In genomic region chr5:4204616-4205151, GRCh38 we compare ENCODE assay signal across 19 cellular contexts.
DNase-seq lines count a peak whose midpoint lies in the region; ATAC-seq, FAIRE-seq and TF ChIP-seq lines count a peak whose summit lies in the region.
"Had no signal": no experiment of that assay in that cellular context is flagged by ENCODE, and none has a peak within 500 bp of the region (broad histone marks: within the 10 kb centered on the region; RNA-seq: fewer than 3 reads in every experiment).

No MANE protein-coding gene starts in this region.

- BruUV-seq in GM12878 (replicated peaks; lab: Mats Ljungman, UMichigan), result no TSS peak
- BruUV-seq in OCI-LY7 (replicated peaks; lab: Mats Ljungman, UMichigan), result no TSS peak

- TF ChIP-seq RAD21 in GM12878 (IDR thresholded peaks at IDR 0.05; ENCODE audit: insufficient read depth, low read depth, low read length), result no peak

- no peak for TF ChIP-seq EP300 in GM12878 (IDR thresholded peaks at IDR 0.05; ENCODE audit: borderline replicate concordance in 1 of 2, control insufficient read depth in 1 of 2, low read depth in 2 of 2, low read length in 2 of 2)

- no peak overlapping the region for H3K4me3 Mint-ChIP-seq in osteocyte (ENCODE audit: unreplicated experiment)
- H3K4me3 Mint-ChIP-seq in immature natural killer cell, result no peak overlapping the region
- H3K4me3 Mint-ChIP-seq: CD8-positive, alpha-beta T cell had no signal

- CTCF ChIA-PET in GM12878 (lab: Yijun Ruan, JAX), result no interaction called here
- CTCF ChIA-PET in OCI-LY7 (lab: Charles Lee; ENCODE audit: unreplicated experiment), result no interaction called here

- POLR2A ChIA-PET in GM12878 (lab: Charles Lee), result no interaction called here
- POLR2A ChIA-PET in OCI-LY7 (lab: Charles Lee), result no interaction called here

- no peak for TF ChIP-seq POLR2A in GM12878 (IDR thresholded peaks at IDR 0.05; ENCODE audit: low read depth, low read length)

- no peak overlapping the region for H3K27ac Mint-ChIP-seq in osteocyte (ENCODE audit: unreplicated experiment)
- no peak overlapping the region for H3K27ac Mint-ChIP-seq in immature natural killer cell
- H3K27ac Mint-ChIP-seq: CD8-positive, alpha-beta T cell had no signal

- H3K27me3 ChIP-seq in right cardiac atrium (ENCODE audit: control insufficient read depth, insufficient read depth) (no peaks in the 10 kb centered on the region), GM12878 (replicated peaks in 1 of 2; ENCODE audit: control insufficient read depth in 2 of 2, insufficient read depth in 2 of 2, low read length in 1 of 2) (no peaks in the 10 kb centered on the region)
- H3K27me3 ChIP-seq: BE2C had no signal

- H3K4me2 ChIP-seq in GM12878 (ENCODE audit: control insufficient read depth, insufficient read depth) (no peak overlapping the region), OCI-LY7 (ENCODE audit: low read length) (no peak overlapping the region)

- H3K27ac ChIP-seq in right cardiac atrium (ENCODE audit: low read length) (no peak overlapping the region), GM12878 (ENCODE audit: control insufficient read depth, insufficient read depth) (no peak overlapping the region), OCI-LY7 (ENCODE audit: low read depth, low read length, poor library complexity, severe bottlenecking) (no peak overlapping the region)

- in situ Hi-C loops in GM12878 (cut with MboI), result no loop called here

- RAD21 ChIA-PET in GM12878 (lab: Charles Lee; ENCODE audit: unreplicated experiment), result no interaction called here

- no peak overlapping the region for H2AFZ ChIP-seq in GM12878 (ENCODE audit: control insufficient read depth, low read depth, low read length)
- no peak overlapping the region for H2AFZ ChIP-seq in OCI-LY7 (ENCODE audit: low read length)

- no peak overlapping the region for H3K4me3 ChIP-seq in right cardiac atrium (ENCODE audit: low read length)
- no peak overlapping the region for H3K4me3 ChIP-seq in GM12878
- H3K4me3 ChIP-seq in OCI-LY7 (ENCODE audit: low read depth, low read length, poor library complexity, severe bottlenecking), result no peak overlapping the region

- H3K4me1 ChIP-seq in right cardiac atrium (ENCODE audit: control insufficient read depth, insufficient read depth, low read length) (no peaks in the 10 kb centered on the region), GM12878 (ENCODE audit: control insufficient read depth, insufficient read depth, low read length) (no peaks in the 10 kb centered on the region), OCI-LY7 (ENCODE audit: insufficient read depth, low read length, poor library complexity, severe bottlenecking) (no peaks in the 10 kb centered on the region)
- H3K4me1 ChIP-seq: BE2C had no signal

- no peaks in the 10 kb centered on the region for H3K9me2 ChIP-seq in OCI-LY7 (ENCODE audit: insufficient read depth, low read length)

- 49% methylated on average over 5 of the region's 5 CpGs for WGBS in right cardiac atrium
- 34% methylated on average over 5 of the region's 5 CpGs for WGBS in GM12878 (ENCODE audit: insufficient coverage, insufficient replicate concordance, low lambda C conversion rate, missing lambda C conversion rate)

- H3K4me1 Mint-ChIP-seq in osteocyte (ENCODE audit: unreplicated experiment) (no peaks in the 10 kb centered on the region), immature natural killer cell (no peaks in the 10 kb centered on the region)

- intact Hi-C loops in Right ventricle myocardium superior (cut with DNase I), result no loop called here
- intact Hi-C loops in right cardiac atrium (cut with DNase I), result no loop called here
- intact Hi-C loops in GM12878 (cut with micrococcal nuclease; ENCODE audit: unreplicated experiment), result no loop called here
- intact Hi-C loops in OCI-LY7 (cut with micrococcal nuclease; ENCODE audit: unreplicated experiment), result no loop called here

- TF ChIP-seq CTCF in GM12878 (IDR thresholded peaks at IDR 0.05 in 2 of 3, conservative IDR thresholded peaks at IDR 0.05 in 1 of 3; ENCODE audit: control insufficient read depth in 2 of 3, extremely low read depth in 1 of 3, insufficient read depth in 1 of 3, low read depth in 3 of 3, low read length in 3 of 3) (no peak), osteocyte (IDR thresholded peaks at IDR 0.05) (no peak), OCI-LY7 (conservative IDR thresholded peaks at IDR 0.05; ENCODE audit: low read length) (no peak)

- H3K79me2 ChIP-seq in GM12878 (ENCODE audit: control insufficient read depth, insufficient read depth, low read length) (no peaks in the 10 kb centered on the region), OCI-LY7 (ENCODE audit: insufficient read depth, low read depth, low read length) (no peaks in the 10 kb centered on the region)

- peak; percentile 31 for FAIRE-seq in GM12878 (lab: Jason Lieb, UNC)

- H4K20me1 ChIP-seq in GM12878 (ENCODE audit: control insufficient read depth, insufficient read depth) (no peaks in the 10 kb centered on the region), OCI-LY7 (ENCODE audit: insufficient read depth, low read length) (no peaks in the 10 kb centered on the region)

- SMC1A ChIA-PET in GM12878 (lab: Charles Lee; ENCODE audit: uncharacterized antibody, unreplicated experiment), result no interaction called here

- H3K27me3 Mint-ChIP-seq in osteocyte (ENCODE audit: unreplicated experiment) (no peaks in the 10 kb centered on the region), immature natural killer cell (ENCODE audit: low read depth in 3 of 3) (peaks cover 0 to 4% (median 0%) of the 10 kb centered on the region in 3 donors)

- H3K9me3 Mint-ChIP-seq in osteocyte (ENCODE audit: unreplicated experiment), result peaks cover 22% of the 10 kb centered on the region
- H3K9me3 Mint-ChIP-seq in immature natural killer cell, result peaks cover 0 to 8% (median 0%) of the 10 kb centered on the region in 6 donors

- H3K36me3 Mint-ChIP-seq in osteocyte (ENCODE audit: unreplicated experiment) (no peaks in the 10 kb centered on the region), immature natural killer cell (no peaks in the 10 kb centered on the region)
- H3K36me3 Mint-ChIP-seq: CD8-positive, alpha-beta T cell had no signal

- no peak overlapping the region for H3K9ac ChIP-seq in GM12878 (ENCODE audit: control insufficient read depth, insufficient read depth, low read length)

- ATAC-seq in Right ventricle myocardium superior (ENCODE audit: poor library complexity), result peak; percentile 34
- no peak for ATAC-seq in right cardiac atrium
- ATAC-seq in GM12878, result no peak
- no peak for ATAC-seq in HG03108 (IDR thresholded peaks at IDR 0.05; ENCODE audit: unreplicated experiment)
- ATAC-seq: CD8-positive, alpha-beta T cell; Panc1; SK-N-SH treated with all-trans-retinoic acid at 6 μM for 48 hours had no signal

- H3K9me3 ChIP-seq in right cardiac atrium (ENCODE audit: control insufficient read depth, low read length) (no peaks in the 10 kb centered on the region), GM12878 (replicated peaks; ENCODE audit: control insufficient read depth, insufficient read depth, low read length) (no peaks in the 10 kb centered on the region; the same call in 1 of the 3 replicates), OCI-LY7 (ENCODE audit: low read length) (no peaks in the 10 kb centered on the region)
- H3K9me3 ChIP-seq: BE2C had no signal

- DNase-seq in Right ventricle myocardium superior (no peak), right cardiac atrium (no peak), NCI-H187 treated with DMSO at 0.1 percent for 48 hours (lab: John Stamatoyannopoulos, UW) (peak; percentile 44), GM12878 (ENCODE audit: low read depth, low spot score) (no peak), osteocyte (ENCODE audit: extremely low spot score, unreplicated experiment) (peak; percentile 30), immature natural killer cell (no peak), OCI-LY7 (ENCODE audit: low spot score) (no peak)
- DNase-seq: ACHN; BE2C; CD8-positive, alpha-beta T cell; GF-D8; IMR-90; Kasumi-1; NCI-H1436 treated with DMSO at 0.1 percent for 48 hours; NCI-H524 treated with DMSO at 0.1 percent for 48 hours; SHP77 had no signal

- H3K36me3 ChIP-seq in GM12878 (ENCODE audit: control insufficient read depth in 2 of 2, insufficient read depth in 2 of 2, low read length in 1 of 2), result no peaks in the 10 kb centered on the region
- no peaks in the 10 kb centered on the region for H3K36me3 ChIP-seq in OCI-LY7 (ENCODE audit: insufficient read depth, low read length)
- H3K36me3 ChIP-seq: BE2C had no signal

TF ChIP-seq in GM12878, 131 proteins besides CTCF, POLR2A, EP300 and RAD21 (continues in another document):
- TF ChIP-seq CBX5 (IDR thresholded peaks at IDR 0.05; ENCODE audit: low read depth) (no peak), CHD4 (IDR thresholded peaks at IDR 0.05) (no peak), REST (IDR thresholded peaks at IDR 0.05; ENCODE audit: low read depth, low read length) (no peak), PML (IDR thresholded peaks at IDR 0.05; ENCODE audit: low read length) (no peak), CHD1 (IDR thresholded peaks at IDR 0.05; ENCODE audit: low read depth, low read length) (no peak), FOS (IDR thresholded peaks at IDR 0.05; ENCODE audit: borderline replicate concordance, extremely low read depth, insufficient read length) (no peak)

Comparison
In these comparisons a context has a peak if more than half of its experiments do, and no peak if none do; other contexts are left out.
1. DNase-seq: peak in NCI-H187 treated with DMSO at 0.1 percent for 48 hours (single experiment) and osteocyte (single experiment); none in Right ventricle myocardium superior (single experiment), right cardiac atrium (0 of 3), GM12878 (single experiment), immature natural killer cell (0 of 3) and OCI-LY7 (single experiment).